ENCODE assay signal across 8 cellular contexts in genomic region chr6:15389759-15390723, GRCh38.
DNase-seq lines count a peak whose midpoint lies in the region; ATAC-seq, FAIRE-seq and TF ChIP-seq lines count a peak whose summit lies in the region.

No MANE protein-coding gene starts in this region.

- H3K27me3 Mint-ChIP-seq in CD14-positive monocyte (ENCODE audit: low read depth in 3 of 3): no peaks in the 10 kb centered on the region

- H3K9me3 ChIP-seq in PC-3 (ENCODE audit: low read length): no peaks in the 10 kb centered on the region

- DNase-seq in CD14-positive monocyte (ENCODE audit: low spot score): no peak
- peak; percentile 39 for DNase-seq in GM19239 (ENCODE audit: insufficient read length, low spot score)
- DNase-seq in PC-3: peak; percentile 49
- peak; percentile 70 for DNase-seq in ecto neural progenitor cell (ENCODE audit: low spot score)
- DNase-seq in midbrain (lab: John Stamatoyannopoulos, UW): peak; percentile 71
- DNase-seq in stimulated activated naive CD4-positive, alpha-beta T cell treated with Interleukin-2 at 50 U/mL for 16 hours (lab: John Stamatoyannopoulos, UW): no peak

- H3K79me2 ChIP-seq in PC-3 (ENCODE audit: low read length): peaks cover 95% of the 10 kb centered on the region

- no peaks in the 10 kb centered on the region; the same call in 1 of the 2 replicates for H3K4me1 ChIP-seq in PC-3 (ENCODE audit: insufficient read depth, low read length)

- no peak overlapping the region for H3K4me2 ChIP-seq in PC-3 (ENCODE audit: low read length)

- intact Hi-C loops in CD14-positive monocyte (cut with micrococcal nuclease) (loop anchor here in 1 of 2 donors (2.0 kb wide), 1 partner anchor 15 kb away; no protein-coding TSS in a partner anchor), PC-3 (cut with micrococcal nuclease) (no loop called here)

- no peaks in the 10 kb centered on the region for H3F3A ChIP-seq in PC-3 (ENCODE audit: low read length, unreplicated experiment)

- peaks cover 26 to 59% of the 10 kb centered on the region in 2 donors for H3K36me3 Mint-ChIP-seq in CD14-positive monocyte

- H3K9me2 ChIP-seq in PC-3 (replicated peaks; ENCODE audit: low read length): no peaks in the 10 kb centered on the region

- H3K4me3 Mint-ChIP-seq in CD14-positive monocyte: peak overlapping the region in 1 of 2 donors; percentile 40

- ATAC-seq in PC-3 (peak; percentile 64), GM18498 (IDR thresholded peaks at IDR 0.05; ENCODE audit: unreplicated experiment) (no peak), GM18517 (IDR thresholded peaks at IDR 0.05; ENCODE audit: unreplicated experiment) (no peak)

- CTCF ChIA-PET in PC-3 (lab: Charles Lee): no interaction called here

- H3K27ac Mint-ChIP-seq in CD14-positive monocyte: peak overlapping the region; percentile 36 to 77 (median 67)

- TF ChIP-seq CTCF in CD14-positive monocyte (IDR thresholded peaks at IDR 0.05): peak; percentile 41
- TF ChIP-seq CTCF in PC-3 (conservative IDR thresholded peaks at IDR 0.05; ENCODE audit: low read depth, low read length): peak; percentile 86

- no peaks in the 10 kb centered on the region for H3K36me3 ChIP-seq in PC-3 (ENCODE audit: low read depth, low read length)

- H3K27me3 ChIP-seq in PC-3 (ENCODE audit: low read length): no peaks in the 10 kb centered on the region

- no peak overlapping the region for H3K9ac ChIP-seq in PC-3 (ENCODE audit: low read length)

- no peak overlapping the region for H3K27ac ChIP-seq in PC-3 (ENCODE audit: low read length)

- no peak overlapping the region for H2AFZ ChIP-seq in PC-3 (ENCODE audit: low read length)

- POLR2A ChIA-PET in PC-3 (lab: Charles Lee; ENCODE audit: unreplicated experiment): no interaction called here

- H3K4me1 Mint-ChIP-seq in CD14-positive monocyte: peaks cover 68% of the 10 kb centered on the region

- no peaks in the 10 kb centered on the region for H4K20me1 ChIP-seq in PC-3 (ENCODE audit: low read length)

- no peak for FAIRE-seq in GM19239 (lab: Jason Lieb, UNC)

- H3K9me3 Mint-ChIP-seq in CD14-positive monocyte: no peaks in the 10 kb centered on the region

- H3K4me3 ChIP-seq in PC-3 (ENCODE audit: low read length): no peak overlapping the region

- no TSS peak for BruUV-seq in PC-3 (replicated peaks; lab: Mats Ljungman, UMichigan)

Comparison
In these comparisons a context has a peak if more than half of its experiments do, and no peak if none do; other contexts are left out.
1. DNase-seq: peak in GM19239 (single experiment), PC-3 (single experiment), ecto neural progenitor cell (single experiment) and midbrain (single experiment); none in CD14-positive monocyte (single experiment) and stimulated activated naive CD4-positive, alpha-beta T cell treated with Interleukin-2 at 50 U/mL for 16 hours (single experiment).